Comparison of ENCODE assay signal across 1 cellular context in the genomic region with DNA sequence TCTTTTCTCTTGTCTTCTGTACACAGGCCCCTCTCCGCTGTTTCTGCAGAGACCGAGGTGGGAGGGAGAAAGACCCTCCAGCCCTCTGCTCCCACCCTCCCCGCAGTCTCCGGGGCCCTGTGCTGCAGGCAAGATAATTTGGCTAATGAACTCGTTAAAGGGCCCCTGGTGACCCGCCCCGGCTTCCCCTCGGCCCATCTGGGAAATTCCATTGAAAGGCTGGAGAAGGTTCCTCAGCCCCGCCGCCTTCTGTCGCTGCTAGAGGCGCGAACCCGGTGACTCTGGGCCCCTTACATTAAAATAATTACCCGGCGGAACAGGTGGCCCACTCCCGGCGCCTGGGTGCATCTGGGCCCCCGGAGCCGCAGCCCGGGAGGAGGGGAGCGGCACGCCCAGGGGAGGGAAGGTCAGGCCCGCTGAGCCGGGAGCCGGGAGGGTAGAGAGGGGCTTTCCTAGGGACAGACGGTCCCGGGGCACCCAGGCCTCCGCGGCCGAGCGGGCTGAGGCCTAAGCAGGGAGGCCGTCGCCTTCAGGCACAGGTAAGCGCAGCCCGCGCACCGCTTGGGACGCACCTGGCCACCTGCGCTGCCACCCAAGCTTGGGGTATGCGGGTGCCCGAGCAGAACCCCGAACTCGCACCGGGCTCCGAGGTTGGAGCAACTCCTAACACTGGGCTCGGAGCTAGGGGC.
TF ChIP-seq lines count a peak whose summit lies in the region.

No MANE protein-coding gene starts in this region.

TF ChIP-seq in H1, 55 proteins besides CTCF, POLR2A, EP300 and RAD21:
- TF ChIP-seq TAF7 (optimal IDR thresholded peaks at IDR 0.05; ENCODE audit: borderline replicate concordance, low read depth, low read length) (no peak), YY1 (IDR thresholded peaks at IDR 0.05; ENCODE audit: low read depth, low read length) (no peak), POLR2AphosphoS5 (IDR thresholded peaks at IDR 0.05; ENCODE audit: low read depth, low read length) (no peak), CHD2 (IDR thresholded peaks at IDR 0.05; ENCODE audit: low read length) (no peak), TEAD4 (IDR thresholded peaks at IDR 0.05; ENCODE audit: low read depth, low read length) (no peak), RNF2 (IDR thresholded peaks at IDR 0.05; ENCODE audit: borderline replicate concordance, low read depth, low read length, missing control alignments, poor library complexity, severe bottlenecking) (peak; percentile 3)
